11 cellular contexts compared by ENCODE assay signal in the genomic region with DNA sequence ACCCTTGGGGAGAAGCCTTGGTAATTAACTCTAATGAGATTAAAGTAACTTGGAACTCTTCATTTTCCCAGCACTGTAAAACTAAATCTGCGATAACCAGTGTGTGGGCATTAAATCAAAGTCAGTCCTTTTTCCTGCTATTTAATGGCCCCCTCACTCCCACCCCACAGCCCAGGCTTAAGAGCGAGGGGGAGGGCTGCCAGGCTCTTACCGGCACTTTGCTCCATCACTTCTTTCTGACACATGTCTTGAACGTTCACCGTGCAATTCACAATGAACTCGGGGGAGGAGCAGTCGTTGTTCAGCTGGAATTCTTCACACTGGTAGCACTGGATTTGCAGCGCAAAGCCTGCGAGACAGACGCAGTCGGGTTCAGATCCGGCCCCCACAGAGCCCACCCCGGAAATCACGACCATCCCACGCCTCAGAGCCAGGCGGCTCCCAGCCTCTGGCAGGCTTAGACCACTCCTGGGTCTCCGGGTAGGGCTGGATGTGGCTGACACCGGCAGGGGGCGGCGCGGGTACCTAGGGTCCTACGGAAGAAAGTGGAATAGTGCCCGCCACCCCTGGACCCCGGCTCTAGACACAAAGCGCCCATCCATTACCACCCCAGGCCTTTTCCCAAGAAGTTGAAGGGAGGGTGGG. TPM values are rescaled to one million over a fixed set of nuclear protein-coding genes. Genes with fewer than 3 reads are reported as not detected.
DNase-seq lines count a peak whose midpoint lies in the region; ATAC-seq, FAIRE-seq and TF ChIP-seq lines count a peak whose summit lies in the region.
"Had no signal": no experiment of that assay in that cellular context is flagged by ENCODE, and none has a peak within 500 bp of the region (broad histone marks: within the 10 kb centered on the region; RNA-seq: fewer than 3 reads in every experiment).

No MANE protein-coding gene starts in this region.

- H3K9ac ChIP-seq in iPS-20b (ENCODE audit: low read depth, low read length), result no peak overlapping the region

- peaks cover 4% of the 10 kb centered on the region for H3K36me3 Mint-ChIP-seq in activated CD8-positive, alpha-beta T cell treated with anti-CD3 and anti-CD28 coated beads, Interleukin-2, amount 10 ng/mL, durations not matched to agents 7 days and 5 days (ENCODE audit: low read depth)

- no peak overlapping the region for H3K27ac Mint-ChIP-seq in activated CD8-positive, alpha-beta T cell treated with anti-CD3 and anti-CD28 coated beads, Interleukin-2, amount 10 ng/mL, durations not matched to agents 7 days and 5 days

- DNase-seq in heart right ventricle, result peak in 1 of 2 donors; percentile 10
- no peak for DNase-seq in left ventricle myocardium superior
- DNase-seq in WERI-Rb-1, result peak; percentile 65
- DNase-seq in urothelium cell line (ENCODE audit: low spot score), result no peak
- no peak for DNase-seq in activated CD8-positive, alpha-beta T cell treated with anti-CD3 and anti-CD28 coated beads, Interleukin-2, amount 10 ng/mL, durations not matched to agents 7 days and 5 days
- DNase-seq: amniotic stem cell, NCI-H146 had no signal

- CTCF ChIA-PET in activated CD8-positive, alpha-beta T cell treated with anti-CD3 and anti-CD28 coated beads, Interleukin-2, amount 10 ng/mL, durations not matched to agents 7 days and 5 days (lab: Charles Lee), result no interaction called here

- ATAC-seq in heart right ventricle, result peak in 2 of 8 donors; percentile 23 to 29
- no peak for ATAC-seq in left ventricle myocardium superior
- ATAC-seq in GM18868 (IDR thresholded peaks at IDR 0.05; ENCODE audit: unreplicated experiment), result no peak
- no peak for ATAC-seq in GM19467 (IDR thresholded peaks at IDR 0.05; ENCODE audit: unreplicated experiment)
- ATAC-seq in activated CD8-positive, alpha-beta T cell treated with anti-CD3 and anti-CD28 coated beads, Interleukin-2, amount 10 ng/mL, durations not matched to agents 7 days and 5 days, result no peak

- intact Hi-C loops in heart right ventricle (cut with DNase I), result loop anchor here in 1 of 10 donors (10.0 kb wide), 1 partner anchor 506 kb away; no protein-coding TSS in a partner anchor
- intact Hi-C loops in left ventricle myocardium superior (cut with micrococcal nuclease), result no loop called here

- 8 to 9% methylated on average over 25 of the region's 25 CpGs for WGBS in heart right ventricle, 2 donors

- peak; percentile 27 for FAIRE-seq in urothelium cell line (lab: Jason Lieb, UNC)

- no peaks in the 10 kb centered on the region for H3K9me3 ChIP-seq in heart right ventricle
- H3K9me3 ChIP-seq in WERI-Rb-1 (ENCODE audit: severe bottlenecking), result no peaks in the 10 kb centered on the region
- H3K9me3 ChIP-seq in iPS-20b (ENCODE audit: insufficient read depth, low read depth, low read length), result no peaks in the 10 kb centered on the region

- peaks cover 28% of the 10 kb centered on the region for H3K27me3 Mint-ChIP-seq in activated CD8-positive, alpha-beta T cell treated with anti-CD3 and anti-CD28 coated beads, Interleukin-2, amount 10 ng/mL, durations not matched to agents 7 days and 5 days (ENCODE audit: low read depth)

- no peaks in the 10 kb centered on the region for H3K36me3 ChIP-seq in heart right ventricle
- H3K36me3 ChIP-seq in WERI-Rb-1, result no peaks in the 10 kb centered on the region
- no peaks in the 10 kb centered on the region for H3K36me3 ChIP-seq in iPS-20b (ENCODE audit: insufficient read depth, low read depth, low read length)

- H3K27me3 ChIP-seq in heart right ventricle (peaks cover 7 to 75% (median 63%) of the 10 kb centered on the region in 7 donors), WERI-Rb-1 (ENCODE audit: insufficient read depth, low read depth, severe bottlenecking) (peaks cover 21% of the 10 kb centered on the region), iPS-20b (ENCODE audit: insufficient read depth, low read length) (peaks cover 81% of the 10 kb centered on the region)

- H3K27ac ChIP-seq in heart right ventricle (no peak overlapping the region), WERI-Rb-1 (no peak overlapping the region), iPS-20b (ENCODE audit: low read length) (no peak overlapping the region)
- H3K27ac ChIP-seq: C4-2B had no signal

- no peaks in the 10 kb centered on the region for H3K4me1 Mint-ChIP-seq in activated CD8-positive, alpha-beta T cell treated with anti-CD3 and anti-CD28 coated beads, Interleukin-2, amount 10 ng/mL, durations not matched to agents 7 days and 5 days (ENCODE audit: low read depth)

- H3K4me3 ChIP-seq in heart right ventricle, result peak overlapping the region in 7 of 10 donors; percentile 41 to 63 (median 54)
- H3K4me3 ChIP-seq in WERI-Rb-1 (ENCODE audit: low read depth, low read length), result peak overlapping the region; percentile 48
- H3K4me3 ChIP-seq in iPS-20b (ENCODE audit: low read length), result peak overlapping the region; percentile 80

- no peak overlapping the region for H3K4me3 Mint-ChIP-seq in activated CD8-positive, alpha-beta T cell treated with anti-CD3 and anti-CD28 coated beads, Interleukin-2, amount 10 ng/mL, durations not matched to agents 7 days and 5 days

- POLR2A ChIA-PET in activated CD8-positive, alpha-beta T cell treated with anti-CD3 and anti-CD28 coated beads, Interleukin-2, amount 10 ng/mL, durations not matched to agents 7 days and 5 days (lab: Charles Lee), result no interaction called here

- H3K4me1 ChIP-seq in heart right ventricle (peaks cover 9 to 37% (median 24%) of the 10 kb centered on the region in 9 donors), iPS-20b (ENCODE audit: insufficient read depth, low read length) (peaks cover 3% of the 10 kb centered on the region)

- H3K9me3 Mint-ChIP-seq in activated CD8-positive, alpha-beta T cell treated with anti-CD3 and anti-CD28 coated beads, Interleukin-2, amount 10 ng/mL, durations not matched to agents 7 days and 5 days (ENCODE audit: insufficient read depth), result no peaks in the 10 kb centered on the region

- TF ChIP-seq CTCF in heart right ventricle (IDR thresholded peaks at IDR 0.05), result peak in 3 of 9 donors; percentile 13 to 22 (median 20)
- peak; percentile 55 for TF ChIP-seq CTCF in WERI-Rb-1 (IDR thresholded peaks at IDR 0.05; ENCODE audit: low read depth, low read length)

RNA-seq across cellular contexts. Expression of a gene that starts 1.7 kb away (rescaled TPM):
- under 1 TPM in 8 of 10 donors, not detected in 2; 0.16 to 0.72 (median 0.39) TPM for total RNA-seq in heart right ventricle
- polyA plus RNA-seq in heart right ventricle, result under 1 TPM in 1 of 2 donors, not detected in 1; 0.64 TPM
- total RNA-seq in left ventricle myocardium superior, result not detected
- total RNA-seq in activated CD8-positive, alpha-beta T cell treated with anti-CD3 and anti-CD28 coated beads, Interleukin-2, amount 10 ng/mL, durations not matched to agents 7 days and 5 days, result not detected
